In the genomic region with DNA sequence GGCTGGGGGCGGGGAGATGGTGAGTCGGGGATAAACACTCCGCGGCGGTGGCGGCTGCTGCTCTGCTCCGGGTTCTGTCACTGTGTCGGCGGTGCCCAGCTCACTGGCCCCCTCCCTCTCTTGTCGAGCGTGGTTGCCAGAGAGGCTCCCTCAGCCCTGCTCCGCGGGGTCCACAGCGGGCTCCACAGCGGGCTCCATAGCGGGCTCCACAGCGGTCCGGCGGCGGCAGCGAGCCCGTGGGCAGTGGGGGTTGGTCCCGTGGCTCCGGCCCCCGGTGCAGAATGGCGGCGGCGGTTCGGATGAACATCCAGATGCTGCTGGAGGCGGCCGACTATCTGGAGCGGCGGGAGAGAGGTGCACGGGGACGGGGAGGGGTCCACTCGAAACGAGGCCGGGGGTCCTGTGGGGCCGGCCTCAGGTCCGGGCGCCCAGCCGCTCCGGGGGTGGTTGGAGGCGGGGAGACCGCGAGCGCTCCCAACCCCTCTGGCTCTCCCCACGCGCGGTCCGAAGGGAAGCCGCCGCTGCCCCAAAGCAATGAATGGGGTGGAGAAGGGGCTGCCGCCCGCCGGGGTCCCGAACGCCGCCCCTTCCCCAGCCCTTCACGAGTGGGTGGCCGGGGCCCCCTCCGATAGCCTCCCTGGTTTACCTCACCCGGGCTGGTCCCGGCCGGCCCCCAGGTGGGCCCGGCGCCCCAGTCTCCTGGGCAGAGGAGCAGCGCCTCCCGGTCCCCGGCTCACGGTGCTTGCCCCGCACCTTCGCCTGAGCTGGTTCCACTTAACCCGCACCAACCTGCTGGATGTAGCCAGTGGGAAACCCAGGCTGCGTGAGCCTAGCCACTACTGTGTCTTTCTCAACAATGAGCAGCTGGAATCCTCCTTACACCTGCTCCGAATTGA, we compare ENCODE assay signal across 8 cellular contexts. TPM values are rescaled to one million over a fixed set of nuclear protein-coding genes. Genes with fewer than 3 reads are reported as not detected.
DNase-seq lines count a peak whose midpoint lies in the region; ATAC-seq and TF ChIP-seq lines count a peak whose summit lies in the region.

A gene with protein sequence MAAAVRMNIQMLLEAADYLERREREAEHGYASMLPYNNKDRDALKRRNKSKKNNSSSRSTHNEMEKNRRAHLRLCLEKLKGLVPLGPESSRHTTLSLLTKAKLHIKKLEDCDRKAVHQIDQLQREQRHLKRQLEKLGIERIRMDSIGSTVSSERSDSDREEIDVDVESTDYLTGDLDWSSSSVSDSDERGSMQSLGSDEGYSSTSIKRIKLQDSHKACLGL (plus strand): TSS at position 60 of the 896 bp plus-strand sequence. CDS start 222 bp downstream, at position 282.

- H3K27ac Mint-ChIP-seq in T-cell, result peak within 1 kb of the TSS; percentile 78
- H3K27ac Mint-ChIP-seq in endodermal cell, result peak within 1 kb of the TSS; percentile 96

- WGBS in endodermal cell (ENCODE audit: insufficient coverage in 1 of 2, insufficient read length in 1 of 2), 2 experiments, result 2 to 3% methylated on average over 11 to 76 of the region's 76 CpGs

- peak within 1 kb of the TSS; percentile 79 for H3K4me3 ChIP-seq in endodermal cell (ENCODE audit: low read length)
- peak within 1 kb of the TSS; percentile 85 to 90 for H3K4me3 ChIP-seq in mucosa of rectum (ENCODE audit: low read length in 2 of 2)

- DNase-seq in CD1c-positive myeloid dendritic cell (ENCODE audit: extremely low spot score) (peak; percentile 26), T-cell (peak in 6 of 34 experiments; percentile 8 to 17 (median 14)), endodermal cell (peak; percentile 63), dedifferentiated amniotic fluid mesenchymal stem cell (ENCODE audit: extremely low spot score) (no peak), HPDE6-E6E7 (ENCODE audit: extremely low spot score) (no peak)

- no peaks in the 10 kb centered on the region for H3K9me3 ChIP-seq in endodermal cell (ENCODE audit: control insufficient read depth, low read length)
- no peaks in the 10 kb centered on the region for H3K9me3 ChIP-seq in mucosa of rectum (ENCODE audit: control insufficient read depth in 2 of 2, low read length in 2 of 2)

- H3K9me3 Mint-ChIP-seq in T-cell (no peaks in the 10 kb centered on the region), endodermal cell (no peaks in the 10 kb centered on the region)

- H3K4me1 Mint-ChIP-seq in T-cell (peaks cover 30 to 36% (median 36%) of the 10 kb centered on the region in 3 donors), endodermal cell (peaks cover 9% of the 10 kb centered on the region)

- H3K27ac ChIP-seq in endodermal cell (ENCODE audit: low read depth, low read length), result peak within 1 kb of the TSS; percentile 96
- H3K27ac ChIP-seq in mucosa of rectum (ENCODE audit: low read depth in 2 of 2, low read length in 2 of 2), result peak within 1 kb of the TSS; percentile 98 to 100

- H3K27me3 ChIP-seq in endodermal cell (ENCODE audit: control insufficient read depth, insufficient read depth, low read length, poor library complexity, severe bottlenecking) (peaks cover 9% of the 10 kb centered on the region), mucosa of rectum (ENCODE audit: control insufficient read depth in 2 of 2, insufficient read depth in 2 of 2, low read length in 2 of 2) (no peaks in the 10 kb centered on the region)

- H3K4me1 ChIP-seq in endodermal cell (ENCODE audit: control insufficient read depth, insufficient read depth, low read length) (peaks cover 4% of the 10 kb centered on the region), mucosa of rectum (ENCODE audit: control insufficient read depth in 2 of 2, insufficient read depth in 2 of 2, low read length in 2 of 2) (peaks cover 0 to 15% of the 10 kb centered on the region in 2 donors)

- no peak for TF ChIP-seq CTCF in endodermal cell (conservative IDR thresholded peaks at IDR 0.05)

- H3K4me3 Mint-ChIP-seq in T-cell (peak within 1 kb of the TSS; percentile 80 to 86 (median 81)), endodermal cell (peak within 1 kb of the TSS; percentile 68)

- H3K27me3 Mint-ChIP-seq in T-cell, result no peaks in the 10 kb centered on the region
- no peaks in the 10 kb centered on the region for H3K27me3 Mint-ChIP-seq in endodermal cell (ENCODE audit: insufficient read depth)

- H3K36me3 ChIP-seq in endodermal cell (ENCODE audit: control insufficient read depth, insufficient read depth, low read length) (peaks cover 14% of the 10 kb centered on the region), mucosa of rectum (ENCODE audit: control insufficient read depth in 2 of 2, insufficient read depth in 2 of 2, low read length in 2 of 2) (peaks cover 8 to 11% of the 10 kb centered on the region in 2 donors)

- CTCF ChIA-PET in T-cell (lab: Charles Lee), result interaction anchor here (0.6 to 5.6 kb wide), 22 partner anchors 8 to 478 kb away, joined by 3 to 35 read pairs (median 5); a partner anchor contains a TSS

- H3K9ac ChIP-seq in endodermal cell (ENCODE audit: extremely low read depth, low read length, poor library complexity, severe bottlenecking) (peak within 1 kb of the TSS; percentile 91), mucosa of rectum (ENCODE audit: low read depth in 1 of 2, low read length in 2 of 2) (peak within 1 kb of the TSS; percentile 82 to 99)

- H3K36me3 Mint-ChIP-seq in T-cell, result peaks cover 22% of the 10 kb centered on the region
- peaks cover 5% of the 10 kb centered on the region for H3K36me3 Mint-ChIP-seq in endodermal cell (ENCODE audit: low read depth)

- POLR2A ChIA-PET in T-cell (lab: Charles Lee), result interaction anchor here (0.6 to 3.8 kb wide), 24 partner anchors 8 to 756 kb away, joined by 3 to 29 read pairs (median 6); a partner anchor contains a TSS

- ATAC-seq in GM21447 (IDR thresholded peaks at IDR 0.05; ENCODE audit: unreplicated experiment) (peak; percentile 2), T-cell (replicated peaks in 1 of 4) (no peak), HG02852 (IDR thresholded peaks at IDR 0.05; ENCODE audit: unreplicated experiment) (no peak)

RNA-seq across cellular contexts. Expression of the gene that starts here (rescaled TPM):
- total RNA-seq in T-cell (10 to 100 TPM; 13.7 to 34.5 (median 19.9) TPM), endodermal cell (1 to 10 TPM in 1 of 2 donors, under 1 TPM in 1; 0.73 to 5.5 TPM)
- polyA plus RNA-seq in endodermal cell (2013, experiment 1 of 2), result 5.1 TPM
- polyA plus RNA-seq in endodermal cell (2013, experiment 2 of 2), result 6.1 TPM

Comparison
In these comparisons a context has a peak if more than half of its experiments do, and no peak if none do; other contexts are left out.
1. DNase-seq: peak in CD1c-positive myeloid dendritic cell (single experiment) and endodermal cell (single experiment); none in dedifferentiated amniotic fluid mesenchymal stem cell (single experiment) and HPDE6-E6E7 (single experiment).